In the genomic region with DNA sequence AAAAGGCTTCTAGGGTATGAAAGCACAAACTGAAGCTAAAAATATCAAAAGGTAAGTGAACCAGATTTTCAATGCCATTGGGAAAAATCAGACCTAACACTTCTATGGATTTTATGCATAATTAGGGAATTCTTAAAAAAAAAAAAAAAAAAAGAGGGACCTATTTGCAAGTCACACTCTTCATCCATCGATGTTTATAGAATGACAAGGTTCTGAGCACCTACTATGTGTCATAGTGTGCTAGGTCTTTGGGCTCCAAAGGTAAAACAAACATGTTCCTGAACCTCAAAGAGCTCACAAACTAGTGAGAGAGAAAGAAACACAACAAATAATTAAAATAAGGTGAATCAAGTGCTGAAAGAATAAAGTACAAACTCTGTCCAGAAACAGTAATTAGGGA, we compare ENCODE assay signal across 12 cellular contexts. TPM values are rescaled to one million over a fixed set of nuclear protein-coding genes. Genes with fewer than 3 reads are reported as not detected.
DNase-seq lines count a peak whose midpoint lies in the region; ATAC-seq, FAIRE-seq and TF ChIP-seq lines count a peak whose summit lies in the region.
"Had no signal": no experiment of that assay in that cellular context is flagged by ENCODE, and none has a peak within 500 bp of the region (broad histone marks: within the 10 kb centered on the region; RNA-seq: fewer than 3 reads in every experiment).

No MANE protein-coding gene starts in this region.

- no peaks in the 10 kb centered on the region for H4K20me1 ChIP-seq in astrocyte (ENCODE audit: insufficient read depth, low read length)

- ATAC-seq in CD4-positive, CD25-positive, alpha-beta regulatory T cell (ENCODE audit: low read depth in 2 of 2): no peak
- ATAC-seq in natural killer cell: no peak

- peaks cover 15% of the 10 kb centered on the region for H3K4me1 ChIP-seq in CD4-positive, CD25-positive, alpha-beta regulatory T cell (ENCODE audit: control insufficient read depth, insufficient read depth, low read length, poor library complexity, severe bottlenecking)
- H3K4me1 ChIP-seq in HUES64 (ENCODE audit: insufficient read depth, low read length) (peaks cover 15% of the 10 kb centered on the region; the same call in 1 of the 2 replicates), astrocyte (ENCODE audit: insufficient read depth, low read length) (peaks cover 11% of the 10 kb centered on the region)

- no peaks in the 10 kb centered on the region for H3K9me3 Mint-ChIP-seq in CD4-positive, CD25-positive, alpha-beta regulatory T cell
- H3K9me3 Mint-ChIP-seq in astrocyte (ENCODE audit: unreplicated experiment) (no peaks in the 10 kb centered on the region), natural killer cell (no peaks in the 10 kb centered on the region)

- WGBS in HUES64: 100% methylated on average over 1 of the region's 1 CpG

- no peak overlapping the region for H3K4me3 ChIP-seq in CD4-positive, CD25-positive, alpha-beta regulatory T cell (ENCODE audit: low read depth, low read length)
- H3K4me3 ChIP-seq in HUES64 (ENCODE audit: low read length) (0 out of 2 replicates have a peak overlapping the region, but pooled peaks have one; percentile 92), astrocyte (ENCODE audit: insufficient read depth, low read depth, low read length) (no peak overlapping the region), brain microvascular endothelial cell (ENCODE audit: low read depth, low read length) (no peak overlapping the region)

- no peak for FAIRE-seq in astrocyte (lab: Jason Lieb, UNC)

- H3K27ac Mint-ChIP-seq in CD4-positive, CD25-positive, alpha-beta regulatory T cell: peak overlapping the region in 2 of 3 donors; percentile 31 to 98
- H3K27ac Mint-ChIP-seq in astrocyte (ENCODE audit: unreplicated experiment) (no peak overlapping the region), natural killer cell (peak overlapping the region; percentile 65 to 92)

- POLR2A ChIA-PET in GM10248 (lab: Yijun Ruan, JAX): no interaction called here

- no peak overlapping the region for H2AFZ ChIP-seq in astrocyte (ENCODE audit: low read depth, low read length)

- DNase-seq in CD4-positive, CD25-positive, alpha-beta regulatory T cell: no peak
- no peak for DNase-seq in astrocyte (ENCODE audit: low read depth)
- DNase-seq in natural killer cell: no peak
- no peak for DNase-seq in NCI-H1417 (lab: John Stamatoyannopoulos, UW)
- DNase-seq in GM10248 (ENCODE audit: extremely low spot score): no peak
- DNase-seq in brain microvascular endothelial cell: no peak
- no peak for DNase-seq in NCI-H446 treated with DMSO at 0.1 percent for 48 hours (lab: John Stamatoyannopoulos, UW)
- DNase-seq: mesenchymal stem cell, NCI-H2107, retina had no signal

- H3K9ac ChIP-seq in HUES64 (ENCODE audit: low read depth, low read length) (no peak overlapping the region), astrocyte (ENCODE audit: low read length) (no peak overlapping the region)

- peaks cover 33% of the 10 kb centered on the region for H3K36me3 ChIP-seq in CD4-positive, CD25-positive, alpha-beta regulatory T cell (ENCODE audit: control insufficient read depth, insufficient read depth, low read length)
- H3K36me3 ChIP-seq in HUES64 (ENCODE audit: insufficient read depth, low read length) (peaks cover 47% of the 10 kb centered on the region), astrocyte (ENCODE audit: insufficient read depth, low read length) (peaks cover 30% of the 10 kb centered on the region), brain microvascular endothelial cell (replicated peaks) (peaks cover 33% of the 10 kb centered on the region)

- no peaks in the 10 kb centered on the region for H3K9me3 ChIP-seq in CD4-positive, CD25-positive, alpha-beta regulatory T cell (ENCODE audit: control insufficient read depth in 2 of 2, low read length in 2 of 2)
- no peaks in the 10 kb centered on the region for H3K9me3 ChIP-seq in HUES64 (ENCODE audit: insufficient read depth, low read depth, low read length)
- H3K9me3 ChIP-seq in astrocyte (ENCODE audit: insufficient read depth, low read depth, low read length): no peaks in the 10 kb centered on the region

- H3K36me3 Mint-ChIP-seq in CD4-positive, CD25-positive, alpha-beta regulatory T cell: peaks cover 16% of the 10 kb centered on the region
- peaks cover 4% of the 10 kb centered on the region for H3K36me3 Mint-ChIP-seq in astrocyte (ENCODE audit: low read depth, unreplicated experiment)
- H3K36me3 Mint-ChIP-seq in natural killer cell: peaks cover 11% of the 10 kb centered on the region

- H3K79me2 ChIP-seq in astrocyte (ENCODE audit: insufficient read depth, low read length): peaks cover 38% of the 10 kb centered on the region

- no peaks in the 10 kb centered on the region for H3K27me3 ChIP-seq in CD4-positive, CD25-positive, alpha-beta regulatory T cell (ENCODE audit: control insufficient read depth, insufficient read depth, low read length)
- H3K27me3 ChIP-seq in HUES64 (ENCODE audit: insufficient read depth, low read length): no peaks in the 10 kb centered on the region
- H3K27me3 ChIP-seq in astrocyte (ENCODE audit: insufficient read depth, low read length): no peaks in the 10 kb centered on the region
- no peaks in the 10 kb centered on the region for H3K27me3 ChIP-seq in brain microvascular endothelial cell (replicated peaks)

- peak overlapping the region; percentile 76 for H3K27ac ChIP-seq in CD4-positive, CD25-positive, alpha-beta regulatory T cell (ENCODE audit: insufficient read depth, low read length, poor library complexity, severe bottlenecking)
- H3K27ac ChIP-seq in HUES64 (ENCODE audit: low read depth, low read length): no peak overlapping the region
- H3K27ac ChIP-seq in astrocyte (ENCODE audit: low read depth, low read length): no peak overlapping the region
- no peak overlapping the region for H3K27ac ChIP-seq in brain microvascular endothelial cell
- H3K27ac ChIP-seq: epithelial cell of prostate had no signal

- peak overlapping the region; percentile 95 for H3K4me2 ChIP-seq in astrocyte (ENCODE audit: low read length)

- CTCF ChIA-PET in GM10248 (lab: Yijun Ruan, JAX): interaction anchor here (0.7 to 2.2 kb wide), 4 partner anchors 14 to 635 kb away, joined by 3 to 10 read pairs (median 4); no protein-coding TSS in a partner anchor

- in situ Hi-C loops in brain microvascular endothelial cell (cut with HindIII; ENCODE audit: low pct_ligation_motif_present, low sequenced_read_pairs): no loop called here

- intact Hi-C loops in natural killer cell (cut with micrococcal nuclease): no loop called here

- no peak for TF ChIP-seq CTCF in astrocyte (IDR thresholded peaks at IDR 0.05; ENCODE audit: insufficient read depth, low read depth, low read length)
- TF ChIP-seq CTCF in natural killer cell (IDR thresholded peaks at IDR 0.05): no peak
- TF ChIP-seq CTCF in GM10248 (IDR thresholded peaks at IDR 0.05; ENCODE audit: control extremely low read depth, extremely low read depth, low read depth, missing control alignments): no peak
- no peak for TF ChIP-seq CTCF in brain microvascular endothelial cell (IDR thresholded peaks at IDR 0.05; ENCODE audit: low read depth, low read length, missing control alignments)

- H3K27me3 Mint-ChIP-seq in CD4-positive, CD25-positive, alpha-beta regulatory T cell: peaks cover 11% of the 10 kb centered on the region
- H3K27me3 Mint-ChIP-seq in astrocyte (ENCODE audit: low read depth, unreplicated experiment) (no peaks in the 10 kb centered on the region), natural killer cell (ENCODE audit: low read depth in 2 of 2) (no peaks in the 10 kb centered on the region)

- peaks cover 11 to 31% (median 23%) of the 10 kb centered on the region in 4 donors for H3K4me1 Mint-ChIP-seq in CD4-positive, CD25-positive, alpha-beta regulatory T cell
- peaks cover 13% of the 10 kb centered on the region for H3K4me1 Mint-ChIP-seq in astrocyte (ENCODE audit: low read depth, unreplicated experiment)
- peaks cover 23 to 24% of the 10 kb centered on the region in 2 donors for H3K4me1 Mint-ChIP-seq in natural killer cell

- peak overlapping the region in 3 of 4 donors; percentile 49 to 98 (median 93) for H3K4me3 Mint-ChIP-seq in CD4-positive, CD25-positive, alpha-beta regulatory T cell
- H3K4me3 Mint-ChIP-seq in astrocyte (ENCODE audit: unreplicated experiment) (peak overlapping the region; percentile 62), natural killer cell (peak overlapping the region; percentile 85)

RNA-seq across cellular contexts. Expression of gene HEATR6, which starts 1.9 kb away (rescaled TPM):
- total RNA-seq in CD4-positive, CD25-positive, alpha-beta regulatory T cell: 17.0 TPM
- 10 to 100 TPM in 2 of 4 donors, 1 to 10 TPM in 2; 7.8 to 12.3 (median 9.3) TPM for polyA plus RNA-seq in CD4-positive, CD25-positive, alpha-beta regulatory T cell
- 15.6 TPM for polyA plus RNA-seq in HUES64 (2013, experiment 1 of 2)
- polyA plus RNA-seq in HUES64 (2013, experiment 2 of 2): 16.4 TPM
- total RNA-seq in astrocyte: 14.9 and 21.7 TPM in 2 replicates
- 10 to 100 TPM; 10.3 to 19.3 (median 15.3) TPM for total RNA-seq in natural killer cell
